Comparison of ENCODE assay signal across 8 cellular contexts in genomic region chr1:16367968-16368910, GRCh38. TPM values are rescaled to one million over a fixed set of nuclear protein-coding genes. Genes with fewer than 3 reads are reported as not detected.
DNase-seq lines count a peak whose midpoint lies in the region; ATAC-seq and TF ChIP-seq lines count a peak whose summit lies in the region.

No MANE protein-coding gene starts in this region.

- H2AFZ ChIP-seq in neuron (ENCODE audit: low read depth, low read length), result no peak overlapping the region

- H3K36me3 ChIP-seq in neuron (ENCODE audit: insufficient read depth, low read length), result peaks cover 3% of the 10 kb centered on the region

- ATAC-seq in GM21737 (IDR thresholded peaks at IDR 0.05; ENCODE audit: unreplicated experiment) (peak; percentile 0), HG02981 (IDR thresholded peaks at IDR 0.05; ENCODE audit: unreplicated experiment) (no peak)

- H3K9me3 ChIP-seq in neuron (ENCODE audit: low read length), result no peaks in the 10 kb centered on the region

- intact Hi-C loops in posterior vena cava (cut with DNase I), result loop anchor here in 1 of 2 donors (10.0 kb wide), 1 partner anchor 293 kb away; the partner anchor contains the start of gene FAM131C

- TF ChIP-seq CTCF in epithelial cell of proximal tubule (conservative IDR thresholded peaks at IDR 0.05; ENCODE audit: low read depth, low read length), result no peak

- H3K27me3 ChIP-seq in neuron (ENCODE audit: insufficient read depth, low read length), result no peaks in the 10 kb centered on the region

- H3K4me3 ChIP-seq in epithelial cell of proximal tubule (ENCODE audit: low read depth, low read length), result peak overlapping the region; percentile 95
- H3K4me3 ChIP-seq in neuron (ENCODE audit: low read length), result peak overlapping the region; percentile 83

- DNase-seq in RPMI7951 (ENCODE audit: low read depth), result peak; percentile 40
- no peak for DNase-seq in epithelial cell of proximal tubule (ENCODE audit: low read depth)
- DNase-seq in NCI-H774 (lab: John Stamatoyannopoulos, UW), result no peak
- no peak for DNase-seq in NCI-H2227 treated with DMSO at 0.1 percent for 48 hours (lab: John Stamatoyannopoulos, UW)
- DNase-seq in posterior vena cava (ENCODE audit: low spot score), result no peak

- H3K4me1 ChIP-seq in neuron (ENCODE audit: insufficient read depth, low read length), result peaks cover 14% of the 10 kb centered on the region

RNA-seq across cellular contexts. Expression of gene SZRD1, which starts 1.2 kb away (rescaled TPM):
- total RNA-seq in RPMI7951 (2014; rRNA removed; shearing (Covaris generic)), result 77.1 and 91.3 TPM in 2 replicates
- total RNA-seq in epithelial cell of proximal tubule (82.6 and 111 TPM in 2 replicates), posterior vena cava (100 to 1,000 TPM; 115 to 167 TPM)

RNA-seq across cellular contexts. Expression of gene FBXO42, which starts 16.0 kb away (rescaled TPM):
- 14.6 and 21.3 TPM in 2 replicates for total RNA-seq in RPMI7951 (2014; rRNA removed; shearing (Covaris generic))
- 5.8 and 11.9 TPM in 2 replicates for total RNA-seq in epithelial cell of proximal tubule
- 10 to 100 TPM; 17.8 to 20.8 TPM for total RNA-seq in posterior vena cava
